Comparison of ENCODE assay signal across 15 cellular contexts in genomic region chr10:58754419-58755180, GRCh38.
DNase-seq lines count a peak whose midpoint lies in the region; ATAC-seq, FAIRE-seq and TF ChIP-seq lines count a peak whose summit lies in the region.
"Had no signal": no experiment of that assay in that cellular context is flagged by ENCODE, and none has a peak within 500 bp of the region (broad histone marks: within the 10 kb centered on the region; RNA-seq: fewer than 3 reads in every experiment).

No MANE protein-coding gene starts in this region.

- H3K36me3 Mint-ChIP-seq in type B pancreatic cell, result no peaks in the 10 kb centered on the region
- H3K36me3 Mint-ChIP-seq in activated naive CD8-positive, alpha-beta T cell treated with anti-CD3 and anti-CD28 coated beads, Interleukin-2, amount 50 U/mL, for 24 hours (ENCODE audit: low read depth), result no peaks in the 10 kb centered on the region
- H3K36me3 Mint-ChIP-seq: activated CD4-positive, alpha-beta memory T cell treated with anti-CD3 and anti-CD28 coated beads for 36 hours had no signal

- peaks cover 0 to 7% of the 10 kb centered on the region in 2 donors for H3K36me3 ChIP-seq in muscle layer of duodenum (ENCODE audit: control insufficient read depth in 1 of 2, insufficient read depth in 2 of 2, low read length in 2 of 2)

- no peaks in the 10 kb centered on the region for H3K9me3 ChIP-seq in muscle layer of duodenum (ENCODE audit: control insufficient read depth in 1 of 2, low read length in 2 of 2)

- peak overlapping the region; percentile 3 for H3K4me3 Mint-ChIP-seq in type B pancreatic cell
- H3K4me3 Mint-ChIP-seq in activated naive CD8-positive, alpha-beta T cell treated with anti-CD3 and anti-CD28 coated beads, Interleukin-2, amount 50 U/mL, for 24 hours, result no peak overlapping the region
- H3K4me3 Mint-ChIP-seq: activated CD4-positive, alpha-beta memory T cell treated with anti-CD3 and anti-CD28 coated beads for 36 hours; activated T-cell treated with anti-CD3 and anti-CD28 coated beads, Interleukin-2, amount 50 U/mL, for 72 hours had no signal

- H3K9me3 Mint-ChIP-seq in type B pancreatic cell, result no peaks in the 10 kb centered on the region
- H3K9me3 Mint-ChIP-seq in activated naive CD8-positive, alpha-beta T cell treated with anti-CD3 and anti-CD28 coated beads, Interleukin-2, amount 50 U/mL, for 24 hours, result no peaks in the 10 kb centered on the region
- H3K9me3 Mint-ChIP-seq: activated CD4-positive, alpha-beta memory T cell treated with anti-CD3 and anti-CD28 coated beads for 36 hours; activated T-cell treated with anti-CD3 and anti-CD28 coated beads, Interleukin-2, amount 50 U/mL, for 72 hours had no signal

- DNase-seq in Right ventricle myocardium inferior (ENCODE audit: missing footprints) (no peak), Right ventricle myocardium superior (no peak), fibroblast of mammary gland (ENCODE audit: low read depth) (peak; percentile 57), type B pancreatic cell (ENCODE audit: extremely low spot score, unreplicated experiment) (no peak), frontal cortex (ENCODE audit: low spot score in 2 of 2) (no peak)
- DNase-seq in stimulated activated naive CD4-positive, alpha-beta T cell (lab: John Stamatoyannopoulos, UW), result no peak
- DNase-seq in activated naive CD8-positive, alpha-beta T cell treated with anti-CD3 and anti-CD28 coated beads, Interleukin-2, amount 50 U/mL, for 24 hours, result no peak
- DNase-seq: activated CD4-positive, alpha-beta memory T cell treated with anti-CD3 and anti-CD28 coated beads for 36 hours; activated T-cell treated with anti-CD3 and anti-CD28 coated beads, Interleukin-2, amount 50 U/mL, for 72 hours; Karpas-422; NCI-H1417 treated with DMSO at 0.1 percent for 48 hours; nucleus accumbens had no signal

- FAIRE-seq in frontal cortex (lab: Jason Lieb, UNC), result no peak
- FAIRE-seq: GM12891 had no signal

- H3K4me1 Mint-ChIP-seq in type B pancreatic cell (ENCODE audit: unreplicated experiment), result peaks cover 53% of the 10 kb centered on the region
- H3K4me1 Mint-ChIP-seq in activated naive CD8-positive, alpha-beta T cell treated with anti-CD3 and anti-CD28 coated beads, Interleukin-2, amount 50 U/mL, for 24 hours, result no peaks in the 10 kb centered on the region

- intact Hi-C loops in Right ventricle myocardium inferior (cut with DNase I) (no loop called here), Right ventricle myocardium superior (cut with DNase I) (no loop called here)

- H3K27me3 ChIP-seq in muscle layer of duodenum (ENCODE audit: low read depth, low read length), result no peaks in the 10 kb centered on the region

- H3K4me1 ChIP-seq in muscle layer of duodenum (ENCODE audit: control insufficient read depth in 1 of 2, insufficient read depth in 2 of 2, low read length in 2 of 2), result peaks cover 3 to 16% of the 10 kb centered on the region in 2 donors

- ATAC-seq in Right ventricle myocardium inferior (peak; percentile 30), Right ventricle myocardium superior (ENCODE audit: poor library complexity) (no peak)
- ATAC-seq in activated naive CD8-positive, alpha-beta T cell treated with anti-CD3 and anti-CD28 coated beads, Interleukin-2, amount 50 U/mL, for 24 hours, result no peak
- ATAC-seq: activated T-cell treated with anti-CD3 and anti-CD28 coated beads, Interleukin-2, amount 50 U/mL, for 72 hours had no signal

- TF ChIP-seq CTCF in fibroblast of mammary gland (conservative IDR thresholded peaks at IDR 0.05; ENCODE audit: control insufficient read depth, insufficient read depth, low read depth, low read length) (no peak), type B pancreatic cell (conservative IDR thresholded peaks at IDR 0.05) (no peak)

- no peak overlapping the region for H3K4me3 ChIP-seq in fibroblast of mammary gland (ENCODE audit: control insufficient read depth, low read depth, low read length)
- H3K4me3 ChIP-seq in muscle layer of duodenum (ENCODE audit: low read depth in 1 of 2, low read length in 2 of 2), result no peak overlapping the region

- no peaks in the 10 kb centered on the region for H3K27me3 Mint-ChIP-seq in type B pancreatic cell
- no peaks in the 10 kb centered on the region for H3K27me3 Mint-ChIP-seq in activated naive CD8-positive, alpha-beta T cell treated with anti-CD3 and anti-CD28 coated beads, Interleukin-2, amount 50 U/mL, for 24 hours
- H3K27me3 Mint-ChIP-seq: activated CD4-positive, alpha-beta memory T cell treated with anti-CD3 and anti-CD28 coated beads for 36 hours had no signal

- peak overlapping the region; percentile 20 for H3K27ac ChIP-seq in muscle layer of duodenum (ENCODE audit: low read length)
- H3K27ac ChIP-seq: HL-60 had no signal

- H3K27ac Mint-ChIP-seq in type B pancreatic cell, result peak overlapping the region; percentile 68
- no peak overlapping the region for H3K27ac Mint-ChIP-seq in activated naive CD8-positive, alpha-beta T cell treated with anti-CD3 and anti-CD28 coated beads, Interleukin-2, amount 50 U/mL, for 24 hours
- H3K27ac Mint-ChIP-seq: activated CD4-positive, alpha-beta memory T cell treated with anti-CD3 and anti-CD28 coated beads for 36 hours; activated T-cell treated with anti-CD3 and anti-CD28 coated beads, Interleukin-2, amount 50 U/mL, for 72 hours had no signal
